Comparison of ENCODE assay signal across 8 cellular contexts in genomic region chr3:160565442-160566403, GRCh38. TPM values are rescaled to one million over a fixed set of nuclear protein-coding genes. Genes with fewer than 3 reads are reported as not detected.
DNase-seq lines count a peak whose midpoint lies in the region; TF ChIP-seq lines count a peak whose summit lies in the region.

Gene KPNA4, minus strand, starts transcription at chr3:160565571. Its CDS starts 289 bp downstream, at chr3:160565282.

- peak in 1 of 4 donors; percentile 82 for TF ChIP-seq POLR2A in stomach (IDR thresholded peaks at IDR 0.05)

- TF ChIP-seq EP300 in neural cell (conservative IDR thresholded peaks at IDR 0.05; ENCODE audit: poor library complexity, severe bottlenecking) (no peak), stomach (IDR thresholded peaks at IDR 0.05) (no peak)

- H3K27me3 ChIP-seq in HAP-1 (ENCODE audit: low read depth) (no peaks in the 10 kb centered on the region), MM.1S (replicated peaks; ENCODE audit: insufficient read depth, low read length) (no peaks in the 10 kb centered on the region), neural cell (ENCODE audit: insufficient read depth, low read depth, low read length) (no peaks in the 10 kb centered on the region), stomach (no peaks in the 10 kb centered on the region)

- H3K79me2 ChIP-seq in MM.1S (ENCODE audit: low read length) (peaks cover 47% of the 10 kb centered on the region), neural cell (replicated peaks; ENCODE audit: insufficient read depth, low read length) (peaks cover 38% of the 10 kb centered on the region)

- H3K9me3 ChIP-seq in ES-I3 (ENCODE audit: control insufficient read depth, insufficient read depth, low read length) (peaks cover 4% of the 10 kb centered on the region; the same call in 1 of the 2 replicates), HAP-1 (no peaks in the 10 kb centered on the region), MM.1S (replicated peaks; ENCODE audit: insufficient read depth, low read length) (no peaks in the 10 kb centered on the region), neural cell (ENCODE audit: low read length) (no peaks in the 10 kb centered on the region), stomach (no peaks in the 10 kb centered on the region)

- H3K4me1 ChIP-seq in ES-I3 (ENCODE audit: insufficient read depth, low read length) (no peaks in the 10 kb centered on the region), HAP-1 (peaks cover 13% of the 10 kb centered on the region), MM.1S (ENCODE audit: low read length) (peaks cover 12% of the 10 kb centered on the region), stomach (peaks cover 15 to 49% (median 39%) of the 10 kb centered on the region in 4 donors)

- H3K4me2 ChIP-seq in MM.1S (ENCODE audit: low read depth, low read length) (peak within 1 kb of the TSS; percentile 88), neural cell (ENCODE audit: low read length) (peak within 1 kb of the TSS; percentile 86)

- peak within 1 kb of the TSS; percentile 66 for H3K4me3 ChIP-seq in HAP-1
- H3K4me3 ChIP-seq in MM.1S (ENCODE audit: low read length) = peak within 1 kb of the TSS; percentile 92
- peak within 1 kb of the TSS; percentile 75 for H3K4me3 ChIP-seq in neural cell (ENCODE audit: low read length)
- H3K4me3 ChIP-seq in stomach = peak within 1 kb of the TSS; percentile 79 to 85 (median 80)

- H2AFZ ChIP-seq in MM.1S (ENCODE audit: low read length) = peak within 1 kb of the TSS; percentile 92
- H2AFZ ChIP-seq in neural cell (ENCODE audit: low read depth, low read length) = peak within 1 kb of the TSS; percentile 65

- TF ChIP-seq RAD21 in neural cell (conservative IDR thresholded peaks at IDR 0.05) = peak; percentile 53

- intact Hi-C loops in stomach (cut with DNase I; ENCODE audit: low total_unique reads) = no loop called here

- DNase-seq in HAP-1 (ENCODE audit: low spot score in 2 of 2) (peak; percentile 94 to 98), MM.1S (peak; percentile 99), SIG-M5 (lab: John Stamatoyannopoulos, UW) (peak; percentile 93), activated gamma-delta T cell (lab: John Stamatoyannopoulos, UW) (peak; percentile 92), fibroblast of the conjunctiva (ENCODE audit: low read depth) (peak; percentile 94), stomach (peak; percentile 98)

- H3K9ac ChIP-seq in ES-I3 (ENCODE audit: low read depth, low read length) = peak within 1 kb of the TSS; percentile 96
- H3K9ac ChIP-seq in MM.1S (ENCODE audit: low read length) = peak within 1 kb of the TSS; percentile 86
- peak within 1 kb of the TSS; percentile 88 for H3K9ac ChIP-seq in neural cell (ENCODE audit: low read length)

- H3F3A ChIP-seq in MM.1S (ENCODE audit: insufficient read depth, low read length) (peaks cover 14% of the 10 kb centered on the region; the same call in 1 of the 2 replicates), neural cell (ENCODE audit: insufficient read depth, low read length, poor library complexity, severe bottlenecking) (peaks cover 3% of the 10 kb centered on the region)

- WGBS in stomach, 5 donors = 0 to 1% (median 0%) methylated on average over 61 to 71 of the region's 71 CpGs

- H3K36me3 ChIP-seq in ES-I3 (ENCODE audit: insufficient read depth, low read length) = no peaks in the 10 kb centered on the region
- H3K36me3 ChIP-seq in HAP-1 (replicated peaks) = peaks cover 8% of the 10 kb centered on the region; the same call in 1 of the 2 replicates
- H3K36me3 ChIP-seq in MM.1S (replicated peaks; ENCODE audit: insufficient read depth, low read length) = no peaks in the 10 kb centered on the region
- H3K36me3 ChIP-seq in neural cell (ENCODE audit: insufficient read depth, low read length) = no peaks in the 10 kb centered on the region
- peaks cover 0 to 12% (median 0%) of the 10 kb centered on the region in 4 donors for H3K36me3 ChIP-seq in stomach

- in situ Hi-C loops in HAP-1 (cut with MboI; ENCODE audit: low sequenced_read_pairs) = no loop called here

- H4K20me1 ChIP-seq in MM.1S (ENCODE audit: insufficient read depth, low read length) (peaks cover 29% of the 10 kb centered on the region), neural cell (ENCODE audit: insufficient read depth) (no peaks in the 10 kb centered on the region)

- no peaks in the 10 kb centered on the region for H3K9me2 ChIP-seq in MM.1S (replicated peaks; ENCODE audit: insufficient read depth, low read length)
- H3K9me2 ChIP-seq in neural cell (ENCODE audit: insufficient read depth, low read length) = no peaks in the 10 kb centered on the region

- H3K27ac ChIP-seq in MM.1S (ENCODE audit: low read length) (peak within 1 kb of the TSS; percentile 85), neural cell (ENCODE audit: low read length) (peak within 1 kb of the TSS; percentile 87), stomach (peak within 1 kb of the TSS; percentile 88 to 100 (median 99))

- TF ChIP-seq CTCF in MM.1S (IDR thresholded peaks at IDR 0.05; ENCODE audit: low read length) = no peak
- TF ChIP-seq CTCF in neural cell (IDR thresholded peaks at IDR 0.05; ENCODE audit: poor library complexity, severe bottlenecking) = no peak
- no peak for TF ChIP-seq CTCF in stomach (IDR thresholded peaks at IDR 0.05)

TF ChIP-seq in neural cell, 6 proteins besides CTCF, POLR2A, EP300 and RAD21:
- TF ChIP-seq REST (IDR thresholded peaks at IDR 0.05; ENCODE audit: borderline replicate concordance) = peak; percentile 3
- no peak for TF ChIP-seq SMC3 (conservative IDR thresholded peaks at IDR 0.05; ENCODE audit: poor library complexity)
- TF ChIP-seq MXI1 (conservative IDR thresholded peaks at IDR 0.05; ENCODE audit: poor library complexity, severe bottlenecking) = peak; percentile 91
- peak; percentile 81 for TF ChIP-seq TAF1 (IDR thresholded peaks at IDR 0.05; ENCODE audit: low read depth)
- peak; percentile 94 for TF ChIP-seq POLR2AphosphoS5 (IDR thresholded peaks at IDR 0.05)

RNA-seq across cellular contexts. Expression of gene KPNA4, which starts in this region (rescaled TPM):
- polyA plus RNA-seq in neural cell (20.7 and 23.1 TPM in 2 replicates), stomach (10 to 100 TPM; 10.8 to 13.3 (median 11.3) TPM)
- polyA minus RNA-seq in neural cell = 49.2 and 56.7 TPM in 2 replicates
- 10 to 100 TPM in 4 of 5 donors, 1 to 10 TPM in 1; 3.8 to 41.7 (median 23.2) TPM for total RNA-seq in stomach

Comparison
In these comparisons a context has a peak if more than half of its experiments do, and no peak if none do; other contexts are left out.
1. Peak in every context shown above with its lines: DNase-seq, H3K4me3 ChIP-seq and H3K27ac ChIP-seq.